Comparison of ENCODE assay signal across 2 cellular contexts in genomic region chr2:232655392-232655791, GRCh38.
TF ChIP-seq lines count a peak whose summit lies in the region.

No MANE protein-coding gene starts in this region.

TF ChIP-seq in liver, 16 proteins besides CTCF, POLR2A, EP300 and RAD21:
- TF ChIP-seq ATF3 (IDR thresholded peaks at IDR 0.05) = no peak
- no peak for TF ChIP-seq SP1 (IDR thresholded peaks at IDR 0.05)
- peak in 1 of 2 donors; percentile 17 for TF ChIP-seq GABPA (IDR thresholded peaks at IDR 0.05 in 1 of 2, conservative IDR thresholded peaks at IDR 0.05 in 1 of 2)
- TF ChIP-seq EGR1 (IDR thresholded peaks at IDR 0.05; ENCODE audit: low read depth in 2 of 2) = peak in 1 of 2 donors; percentile 72
- TF ChIP-seq FOXA2 (IDR thresholded peaks at IDR 0.05) = peak; percentile 99
- peak in 1 of 2 donors; percentile 62 for TF ChIP-seq JUND (IDR thresholded peaks at IDR 0.05)
- no peak for TF ChIP-seq TAF1 (conservative IDR thresholded peaks at IDR 0.05)
- TF ChIP-seq FOXA1 (IDR thresholded peaks at IDR 0.05) = peak; percentile 99
- peak in 1 of 2 donors; percentile 75 for TF ChIP-seq RXRA (IDR thresholded peaks at IDR 0.05)
- no peak for TF ChIP-seq NR2F2 (IDR thresholded peaks at IDR 0.05)
- TF ChIP-seq ZBTB33 (IDR thresholded peaks at IDR 0.05) = peak; percentile 78
- TF ChIP-seq YY1 (IDR thresholded peaks at IDR 0.05) = peak; percentile 90
- peak; percentile 92 for TF ChIP-seq MAX (IDR thresholded peaks at IDR 0.05)
- TF ChIP-seq REST (IDR thresholded peaks at IDR 0.05) = peak; percentile 88
- TF ChIP-seq HNF4A (conservative IDR thresholded peaks at IDR 0.05) = peak in 1 of 2 donors; percentile 77

TF ChIP-seq in HepG2, 621 proteins besides CTCF, POLR2A, EP300 and RAD21:
- no peak for TF ChIP-seq SIX4 (CRISPR knock-in tag; IDR thresholded peaks at IDR 0.05)
